ENCODE assay signal across 34 cellular contexts in genomic region chr10:84208023-84208422, GRCh38. TPM values are rescaled to one million over a fixed set of nuclear protein-coding genes. Genes with fewer than 3 reads are reported as not detected.
"Had no signal": no experiment of that assay in that cellular context is flagged by ENCODE, and none has a peak within 500 bp of the region (broad histone marks: within the 10 kb centered on the region; RNA-seq: fewer than 3 reads in every experiment).

No MANE protein-coding gene starts in this region.

- H3K27me3 ChIP-seq: colonic mucosa, esophagus squamous epithelium had no signal

- H3K27ac Mint-ChIP-seq: dendritic cell treated with granulocyte-macrophage colony-stimulating factor and Interleukin-4, amounts not matched to agents 40 ng/mL and 50 ng/mL, for 4 days; effector memory CD8-positive, alpha-beta T cell; endodermal cell had no signal

- H3K4me1 ChIP-seq: colonic mucosa, esophagus squamous epithelium, gastrocnemius medialis, heart right ventricle, left ventricle myocardium inferior, lower lobe of right lung had no signal

- H3K27ac ChIP-seq: colonic mucosa, epithelial cell of prostate, esophagus squamous epithelium, gastrocnemius medialis, heart right ventricle, left ventricle myocardium inferior, lower lobe of right lung had no signal

- ATAC-seq: effector memory CD8-positive, alpha-beta T cell; esophagus mucosa; gastrocnemius medialis; heart right ventricle; left colon; left lobe of liver; lower lobe of right lung had no signal

- DNase-seq: colonic mucosa; cortex of kidney; effector CD8-positive, alpha-beta T cell; effector memory CD8-positive, alpha-beta T cell; erythroblast; esophagus squamous epithelium; foreskin fibroblast; foreskin melanocyte; gastrocnemius medialis; glutamatergic neuron; head of caudate nucleus; heart right ventricle; hypothalamus; immature natural killer cell; islet precursor cell; kidney; kidney glomerular epithelial cell; left colon; left ventricle myocardium inferior; lower lobe of right lung; mesenchymal stem cell; midbrain had no signal

- H3K36me3 ChIP-seq: colonic mucosa, gastrocnemius medialis, heart right ventricle, left ventricle myocardium inferior, lower lobe of right lung had no signal

- H3K4me3 ChIP-seq: colonic mucosa, esophagus squamous epithelium, gastrocnemius medialis, heart right ventricle, left ventricle myocardium inferior, lower lobe of right lung had no signal

- H3K9me3 Mint-ChIP-seq: dendritic cell treated with granulocyte-macrophage colony-stimulating factor and Interleukin-4, amounts not matched to agents 40 ng/mL and 50 ng/mL, for 4 days; effector memory CD8-positive, alpha-beta T cell; endodermal cell; immature natural killer cell had no signal

- H3K9me3 ChIP-seq: colonic mucosa, esophagus squamous epithelium, gastrocnemius medialis, heart right ventricle, left ventricle myocardium inferior, lower lobe of right lung had no signal

RNA-seq across cellular contexts. Expression of gene LRIT2, which starts 17.3 kb away (rescaled TPM):
- total RNA-seq: chondrocyte, colonic mucosa, dermis microvascular lymphatic vessel endothelial cell, endodermal cell, esophagus mucosa, esophagus squamous epithelium, gastrocnemius medialis, glomerular endothelial cell, heart right ventricle, kidney, left colon, left lobe of liver, left ventricle myocardium inferior, liver, lower lobe of right lung, lung microvascular endothelial cell, mononuclear cell, mucosa of gallbladder had no signal
- polyA plus RNA-seq: heart right ventricle, immature natural killer cell, liver had no signal

RNA-seq across cellular contexts. Expression of gene LRIT1, which starts 33.3 kb away (rescaled TPM):
- total RNA-seq: chondrocyte, colonic mucosa, dermis microvascular lymphatic vessel endothelial cell, esophagus mucosa, gastrocnemius medialis, glomerular endothelial cell, kidney, left colon, left lobe of liver, left ventricle myocardium inferior, liver, lower lobe of right lung, lung microvascular endothelial cell, mononuclear cell, mucosa of gallbladder had no signal
- polyA plus RNA-seq: heart right ventricle, immature natural killer cell, liver had no signal

RNA-seq across cellular contexts. Expression of gene GPR15LG, which starts 34.4 kb away (rescaled TPM):
- total RNA-seq: chondrocyte, dermis microvascular lymphatic vessel endothelial cell, endodermal cell, glomerular endothelial cell, heart right ventricle, left ventricle myocardium inferior, liver, lower lobe of right lung, lung microvascular endothelial cell, mononuclear cell had no signal
- polyA plus RNA-seq: heart right ventricle, immature natural killer cell, liver had no signal

RNA-seq across cellular contexts. Expression of gene RGR, which starts 36.8 kb away (rescaled TPM):
- total RNA-seq: chondrocyte, colonic mucosa, dermis microvascular lymphatic vessel endothelial cell, endodermal cell, esophagus mucosa, glomerular endothelial cell, kidney, left lobe of liver, liver, lower lobe of right lung, lung microvascular endothelial cell, mononuclear cell, mucosa of gallbladder had no signal
- polyA plus RNA-seq: immature natural killer cell, liver had no signal
